ENCODE assay signal across 8 cellular contexts in genomic region chr11:96188625-96189006, GRCh38.
DNase-seq lines count a peak whose midpoint lies in the region; ATAC-seq and TF ChIP-seq lines count a peak whose summit lies in the region.

No MANE protein-coding gene starts in this region.

- peaks cover 39 to 77% (median 46%) of the 10 kb centered on the region in 4 donors for H3K4me1 Mint-ChIP-seq in CD4-positive, CD25-positive, alpha-beta regulatory T cell
- peaks cover 36 to 92% (median 88%) of the 10 kb centered on the region in 7 donors for H3K4me1 Mint-ChIP-seq in naive thymus-derived CD4-positive, alpha-beta T cell

- no peaks in the 10 kb centered on the region for H3K9me3 Mint-ChIP-seq in CD4-positive, CD25-positive, alpha-beta regulatory T cell
- H3K9me3 Mint-ChIP-seq in naive thymus-derived CD4-positive, alpha-beta T cell, result peaks cover 0 to 5% (median 0%) of the 10 kb centered on the region in 11 donors

- no peak for ATAC-seq in CD4-positive, CD25-positive, alpha-beta regulatory T cell (ENCODE audit: low read depth in 2 of 2)
- peak; percentile 38 for ATAC-seq in naive thymus-derived CD4-positive, alpha-beta T cell

- H3K27ac ChIP-seq in CD4-positive, CD25-positive, alpha-beta regulatory T cell (ENCODE audit: insufficient read depth, low read length, poor library complexity, severe bottlenecking), result no peak overlapping the region
- H3K27ac ChIP-seq in naive thymus-derived CD4-positive, alpha-beta T cell (ENCODE audit: low read depth, low read length), result peak overlapping the region; percentile 15

- intact Hi-C loops in naive thymus-derived CD4-positive, alpha-beta T cell (cut with micrococcal nuclease), result loop anchor here (1.0 to 2.0 kb wide), 5 partner anchors 10 to 119 kb away; no protein-coding TSS in a partner anchor

- H3K27me3 ChIP-seq in CD4-positive, CD25-positive, alpha-beta regulatory T cell (ENCODE audit: control insufficient read depth, insufficient read depth, low read length), result no peaks in the 10 kb centered on the region
- H3K27me3 ChIP-seq in naive thymus-derived CD4-positive, alpha-beta T cell (ENCODE audit: control insufficient read depth in 2 of 2, insufficient read depth in 2 of 2, low read length in 2 of 2), result no peaks in the 10 kb centered on the region
- no peaks in the 10 kb centered on the region for H3K27me3 ChIP-seq in BE2C

- peaks cover 12% of the 10 kb centered on the region for H3K36me3 Mint-ChIP-seq in CD4-positive, CD25-positive, alpha-beta regulatory T cell
- H3K36me3 Mint-ChIP-seq in naive thymus-derived CD4-positive, alpha-beta T cell, result peaks cover 9 to 24% (median 19%) of the 10 kb centered on the region in 5 donors

- no peak overlapping the region for H3K4me3 ChIP-seq in CD4-positive, CD25-positive, alpha-beta regulatory T cell (ENCODE audit: low read depth, low read length)
- no peak overlapping the region for H3K4me3 ChIP-seq in naive thymus-derived CD4-positive, alpha-beta T cell (ENCODE audit: low read length)
- no peak overlapping the region for H3K4me3 ChIP-seq in BE2C (ENCODE audit: low read depth, low read length)

- H3K9me3 ChIP-seq in CD4-positive, CD25-positive, alpha-beta regulatory T cell (ENCODE audit: control insufficient read depth in 2 of 2, low read length in 2 of 2), result no peaks in the 10 kb centered on the region
- no peaks in the 10 kb centered on the region for H3K9me3 ChIP-seq in naive thymus-derived CD4-positive, alpha-beta T cell (ENCODE audit: control insufficient read depth in 2 of 3, low read length in 3 of 3)
- no peaks in the 10 kb centered on the region for H3K9me3 ChIP-seq in BE2C

- POLR2A ChIA-PET in naive thymus-derived CD4-positive, alpha-beta T cell (lab: Charles Lee), result interaction anchor here (0.6 to 1.5 kb wide), 3 partner anchors 10 to 16 kb away, joined by 3 read pairs; no protein-coding TSS in a partner anchor

- H3K27me3 Mint-ChIP-seq in CD4-positive, CD25-positive, alpha-beta regulatory T cell, result no peaks in the 10 kb centered on the region
- H3K27me3 Mint-ChIP-seq in naive thymus-derived CD4-positive, alpha-beta T cell, result no peaks in the 10 kb centered on the region

- DNase-seq in CD4-positive, CD25-positive, alpha-beta regulatory T cell, result no peak
- DNase-seq in GM20000 (ENCODE audit: low spot score) (peak; percentile 22), HT1080 (ENCODE audit: low read depth) (peak; percentile 49), astrocyte of the hippocampus (ENCODE audit: low read depth, low spot score) (peak; percentile 28), H4 (ENCODE audit: low spot score) (no peak), BE2C (no peak)
- DNase-seq in naive thymus-derived CD4-positive, alpha-beta T cell, result peak in 2 of 9 donors; percentile 17 to 57
- no peak for DNase-seq in effector CD4-positive, alpha-beta T cell

- H3K36me3 ChIP-seq in CD4-positive, CD25-positive, alpha-beta regulatory T cell (ENCODE audit: control insufficient read depth, insufficient read depth, low read length), result no peaks in the 10 kb centered on the region
- no peaks in the 10 kb centered on the region for H3K36me3 ChIP-seq in naive thymus-derived CD4-positive, alpha-beta T cell (ENCODE audit: control insufficient read depth in 2 of 3, insufficient read depth in 3 of 3, low read length in 3 of 3)
- H3K36me3 ChIP-seq in BE2C, result no peaks in the 10 kb centered on the region

- TF ChIP-seq CTCF in GM20000 (IDR thresholded peaks at IDR 0.05; ENCODE audit: extremely low read depth, missing control alignments), result no peak
- no peak for TF ChIP-seq CTCF in BE2C (IDR thresholded peaks at IDR 0.05; ENCODE audit: low read depth, low read length)

- H3K4me3 Mint-ChIP-seq in CD4-positive, CD25-positive, alpha-beta regulatory T cell, result peak overlapping the region in 3 of 4 donors; percentile 1 to 60 (median 45)
- peak overlapping the region; percentile 42 to 79 (median 72) for H3K4me3 Mint-ChIP-seq in naive thymus-derived CD4-positive, alpha-beta T cell

- peaks cover 22% of the 10 kb centered on the region for H3K4me1 ChIP-seq in CD4-positive, CD25-positive, alpha-beta regulatory T cell (ENCODE audit: control insufficient read depth, insufficient read depth, low read length, poor library complexity, severe bottlenecking)
- H3K4me1 ChIP-seq in naive thymus-derived CD4-positive, alpha-beta T cell (ENCODE audit: control insufficient read depth in 2 of 2, insufficient read depth in 2 of 2, low read length in 2 of 2), result peaks cover 9 to 50% of the 10 kb centered on the region in 2 donors
- peaks cover 4% of the 10 kb centered on the region; the same call in 1 of the 2 replicates for H3K4me1 ChIP-seq in BE2C

- H3K27ac Mint-ChIP-seq in CD4-positive, CD25-positive, alpha-beta regulatory T cell, result peak overlapping the region in 2 of 3 donors; percentile 43 to 85
- peak overlapping the region; percentile 21 to 90 (median 79) for H3K27ac Mint-ChIP-seq in naive thymus-derived CD4-positive, alpha-beta T cell

- CTCF ChIA-PET in naive thymus-derived CD4-positive, alpha-beta T cell (lab: Charles Lee), result interaction anchor here (1.5 kb wide), 1 partner anchor 154 kb away, joined by 3 read pairs; the partner anchor contains the start of gene MAML2

Comparison
In these comparisons a context has a peak if more than half of its experiments do, and no peak if none do; other contexts are left out.
1. DNase-seq: peak in GM20000 (single experiment), HT1080 (single experiment) and astrocyte of the hippocampus (single experiment); none in CD4-positive, CD25-positive, alpha-beta regulatory T cell (0 of 3), H4 (single experiment), BE2C (single experiment) and effector CD4-positive, alpha-beta T cell (single experiment).